24 cellular contexts compared by ENCODE assay signal in genomic region chr3:123020709-123021108, GRCh38. TPM values are rescaled to one million over a fixed set of nuclear protein-coding genes. Genes with fewer than 3 reads are reported as not detected.
"Had no signal": no experiment of that assay in that cellular context is flagged by ENCODE, and none has a peak within 500 bp of the region (broad histone marks: within the 10 kb centered on the region; RNA-seq: fewer than 3 reads in every experiment).

No MANE protein-coding gene starts in this region.

- H3K27ac ChIP-seq: brain microvascular endothelial cell, heart right ventricle, skin epidermis had no signal

- H3K9me3 Mint-ChIP-seq: activated naive CD4-positive, alpha-beta T cell treated with anti-CD3 and anti-CD28 coated beads, Interleukin-2, amount 10 ng/mL, durations not matched to agents 7 days and 5 days; activated T-helper 1 cell treated with anti-CD3 and anti-CD28 coated beads, Interleukin-12 subunit alpha, Interleukin-12 subunit beta, Interleukin-2, Interleukin-4 antibody, amounts not matched to agents 30 ng/mL and 10 ng/mL and 1 ng/mL, durations not matched to agents 14 hours and 24 hours and 36 hours; effector memory CD8-positive, alpha-beta T cell; stimulated activated effector memory CD8-positive, alpha-beta T cell treated with anti-CD3 and anti-CD28 coated beads, Interleukin-12 subunit alpha, Interleukin-12 subunit beta, amount 100 ng/mL, for 72 hours; stimulated activated naive CD8-positive, alpha-beta T cell treated with anti-CD3 and anti-CD28 coated beads, Interleukin-15, amount 100 ng/mL, for 72 hours had no signal

- DNase-seq: activated CD4-positive, alpha-beta T cell treated with anti-CD3 and anti-CD28 coated beads for 4 hours; activated CD4-positive, alpha-beta T cell treated with anti-CD3 and anti-CD28 coated beads, Interleukin-2, amount 50 U/mL, for 4 hours; activated effector memory CD4-positive, alpha-beta T cell treated with anti-CD3 and anti-CD28 coated beads, Interleukin-2, amount 50 U/mL, for 16 hours; activated naive CD4-positive, alpha-beta T cell treated with anti-CD3 and anti-CD28 coated beads, Interleukin-2, amount 10 ng/mL, durations not matched to agents 7 days and 5 days; amniotic stem cell; brain microvascular endothelial cell; cortex of kidney; effector memory CD8-positive, alpha-beta T cell; foreskin fibroblast; heart right ventricle; left ventricle myocardium superior; midbrain; naive thymus-derived CD4-positive, alpha-beta T cell; stimulated activated CD4-positive, alpha-beta T cell treated with anti-CD3 and anti-CD28 coated beads, Interleukin-4, amount 100 ng/mL, for 24 hours; stimulated activated naive CD8-positive, alpha-beta T cell treated with anti-CD3 and anti-CD28 coated beads, Interleukin-15, amount 100 ng/mL, for 72 hours had no signal

- H3K27ac Mint-ChIP-seq: activated naive CD4-positive, alpha-beta T cell treated with anti-CD3 and anti-CD28 coated beads, Interleukin-2, amount 10 ng/mL, durations not matched to agents 7 days and 5 days; activated T-helper 1 cell treated with anti-CD3 and anti-CD28 coated beads, Interleukin-12 subunit alpha, Interleukin-12 subunit beta, Interleukin-2, Interleukin-4 antibody, amounts not matched to agents 30 ng/mL and 10 ng/mL and 1 ng/mL, durations not matched to agents 14 hours and 24 hours and 36 hours; effector memory CD8-positive, alpha-beta T cell; naive thymus-derived CD4-positive, alpha-beta T cell; progenitor cell of endocrine pancreas; stimulated activated effector memory CD8-positive, alpha-beta T cell treated with anti-CD3 and anti-CD28 coated beads, Interleukin-12 subunit alpha, Interleukin-12 subunit beta, amount 100 ng/mL, for 72 hours had no signal

- H3K36me3 ChIP-seq: brain microvascular endothelial cell, heart right ventricle had no signal

- H3K36me3 Mint-ChIP-seq: activated naive CD4-positive, alpha-beta T cell treated with anti-CD3 and anti-CD28 coated beads, Interleukin-2, amount 10 ng/mL, durations not matched to agents 7 days and 5 days; stimulated activated effector memory CD8-positive, alpha-beta T cell treated with anti-CD3 and anti-CD28 coated beads, Interleukin-12 subunit alpha, Interleukin-12 subunit beta, amount 100 ng/mL, for 72 hours had no signal

- H3K9me3 ChIP-seq: heart right ventricle had no signal

- H3K4me3 Mint-ChIP-seq: activated naive CD4-positive, alpha-beta T cell treated with anti-CD3 and anti-CD28 coated beads, Interleukin-2, amount 10 ng/mL, durations not matched to agents 7 days and 5 days; activated T-helper 1 cell treated with anti-CD3 and anti-CD28 coated beads, Interleukin-12 subunit alpha, Interleukin-12 subunit beta, Interleukin-2, Interleukin-4 antibody, amounts not matched to agents 30 ng/mL and 10 ng/mL and 1 ng/mL, durations not matched to agents 14 hours and 24 hours and 36 hours; effector memory CD8-positive, alpha-beta T cell; naive thymus-derived CD4-positive, alpha-beta T cell; stimulated activated effector memory CD8-positive, alpha-beta T cell treated with anti-CD3 and anti-CD28 coated beads, Interleukin-12 subunit alpha, Interleukin-12 subunit beta, amount 100 ng/mL, for 72 hours; stimulated activated naive CD8-positive, alpha-beta T cell treated with anti-CD3 and anti-CD28 coated beads, Interleukin-15, amount 100 ng/mL, for 72 hours had no signal

- H3K4me1 Mint-ChIP-seq: activated naive CD4-positive, alpha-beta T cell treated with anti-CD3 and anti-CD28 coated beads, Interleukin-2, amount 10 ng/mL, durations not matched to agents 7 days and 5 days had no signal

- ATAC-seq: effector memory CD8-positive, alpha-beta T cell; esophagus mucosa; heart right ventricle; naive thymus-derived CD4-positive, alpha-beta T cell; sciatic nerve; stimulated activated effector memory CD8-positive, alpha-beta T cell treated with anti-CD3 and anti-CD28 coated beads, Interleukin-12 subunit alpha, Interleukin-12 subunit beta, amount 100 ng/mL, for 72 hours; stimulated activated naive CD8-positive, alpha-beta T cell treated with anti-CD3 and anti-CD28 coated beads, Interleukin-15, amount 100 ng/mL, for 72 hours had no signal

- H3K4me3 ChIP-seq: heart right ventricle, skin epidermis had no signal

RNA-seq across cellular contexts. Expression of gene SEMA5B, which starts 6.9 kb away (rescaled TPM):
- total RNA-seq: activated T-helper 1 cell treated with anti-CD3 and anti-CD28 coated beads, Interleukin-12 subunit alpha, Interleukin-12 subunit beta, Interleukin-2, Interleukin-4 antibody, amounts not matched to agents 30 ng/mL and 10 ng/mL and 1 ng/mL, durations not matched to agents 14 hours and 24 hours and 36 hours; esophagus mucosa; osteoblast; T-helper 1 cell treated with Interleukin-12 subunit alpha and Interleukin-12 subunit beta and Interleukin-4 antibody, amounts not matched to agents 30 ng/mL and 1 ng/mL, for 36 hours had no signal
- polyA plus RNA-seq: endothelial cell of umbilical vein; naive thymus-derived CD4-positive, alpha-beta T cell had no signal
